ENCODE assay signal across 22 cellular contexts in genomic region chr5:178141550-178141949, GRCh38. TPM values are rescaled to one million over a fixed set of nuclear protein-coding genes. Genes with fewer than 3 reads are reported as not detected.
DNase-seq lines count a peak whose midpoint lies in the region; ATAC-seq and TF ChIP-seq lines count a peak whose summit lies in the region.
"Had no signal": no experiment of that assay in that cellular context is flagged by ENCODE, and none has a peak within 500 bp of the region (broad histone marks: within the 10 kb centered on the region; RNA-seq: fewer than 3 reads in every experiment).

No MANE protein-coding gene starts in this region.

- ATAC-seq in WTC11: no peak
- no peak for ATAC-seq in activated CD4-positive, CD25-positive, alpha-beta regulatory T cell treated with anti-CD3 and anti-CD28 coated beads, Interleukin-2, amount 50 U/mL, for 24 hours

- peak overlapping the region; percentile 9 for H3K27ac Mint-ChIP-seq in activated T-cell treated with anti-CD3 and anti-CD28 coated beads, Interleukin-2, amount 50 U/mL, for 24 hours
- H3K27ac Mint-ChIP-seq in WTC11 (peak overlapping the region; percentile 21; the same call in 1 of the 2 replicates), endothelial cell (ENCODE audit: unreplicated experiment) (no peak overlapping the region)
- H3K27ac Mint-ChIP-seq: CD4-positive, alpha-beta T cell had no signal

- POLR2A ChIA-PET in OCI-LY7 (lab: Charles Lee): no interaction called here
- POLR2A ChIA-PET in WTC11 (lab: Charles Lee): no interaction called here

- H3K36me3 ChIP-seq in OCI-LY7 (ENCODE audit: insufficient read depth, low read length): peaks cover 93% of the 10 kb centered on the region

- no peak overlapping the region for H3K27ac ChIP-seq in OCI-LY7 (ENCODE audit: low read depth, low read length, poor library complexity, severe bottlenecking)
- H3K27ac ChIP-seq: 22Rv1; BLaER1 treated with 17β-estradiol and CSF1 and Interleukin-3, amounts not matched to agents 10 nM and 100 nM; GM23248 had no signal

- no peaks in the 10 kb centered on the region for H3K4me1 ChIP-seq in OCI-LY7 (ENCODE audit: insufficient read depth, low read length, poor library complexity, severe bottlenecking)
- H3K4me1 ChIP-seq: BE2C; BLaER1 treated with 17β-estradiol and CSF1 and Interleukin-3, amounts not matched to agents 10 nM and 100 nM; HAP-1 had no signal

- H2AFZ ChIP-seq in OCI-LY7 (ENCODE audit: low read length): no peak overlapping the region
- H2AFZ ChIP-seq: GM23248 had no signal

- no peaks in the 10 kb centered on the region for H3K9me3 Mint-ChIP-seq in activated T-cell treated with anti-CD3 and anti-CD28 coated beads, Interleukin-2, amount 50 U/mL, for 24 hours
- no peaks in the 10 kb centered on the region for H3K9me3 Mint-ChIP-seq in WTC11
- no peaks in the 10 kb centered on the region for H3K9me3 Mint-ChIP-seq in endothelial cell (ENCODE audit: unreplicated experiment)
- H3K9me3 Mint-ChIP-seq: CD14-positive monocyte; CD4-positive, alpha-beta T cell; CD8-positive, alpha-beta memory T cell had no signal

- H4K20me1 ChIP-seq in OCI-LY7 (ENCODE audit: insufficient read depth, low read length): no peaks in the 10 kb centered on the region

- H3K4me3 Mint-ChIP-seq in activated T-cell treated with anti-CD3 and anti-CD28 coated beads, Interleukin-2, amount 50 U/mL, for 24 hours: no peak overlapping the region
- no peak overlapping the region for H3K4me3 Mint-ChIP-seq in WTC11
- H3K4me3 Mint-ChIP-seq in endothelial cell (ENCODE audit: unreplicated experiment): peak overlapping the region; percentile 12
- H3K4me3 Mint-ChIP-seq: CD14-positive monocyte; CD4-positive, alpha-beta T cell; CD8-positive, alpha-beta memory T cell had no signal

- DNase-seq in activated T-cell treated with anti-CD3 and anti-CD28 coated beads, Interleukin-2, amount 50 U/mL, for 24 hours: no peak
- no peak for DNase-seq in activated T-cell treated with anti-CD3 and anti-CD28 coated beads, Interleukin-2, amount 50 U/mL, for 48 hours
- no peak for DNase-seq in OCI-LY7 (ENCODE audit: low spot score)
- no peak for DNase-seq in WTC11 (ENCODE audit: low spot score)
- no peak for DNase-seq in endothelial cell (ENCODE audit: low spot score)
- DNase-seq in OCI-M2 (lab: John Stamatoyannopoulos, UW; ENCODE audit: unreplicated experiment): no peak
- no peak for DNase-seq in ureter (ENCODE audit: low spot score)
- DNase-seq: ACHN; AML-193; BE2C; CD4-positive, alpha-beta T cell; CD8-positive, alpha-beta memory T cell; DMS 273 treated with DMSO at 0.1 percent for 48 hours; DMS79; EL; GDM1; GM23248 had no signal

- no peaks in the 10 kb centered on the region for H3K79me2 ChIP-seq in OCI-LY7 (ENCODE audit: insufficient read depth, low read depth, low read length)

- H3K4me3 ChIP-seq in OCI-LY7 (ENCODE audit: low read depth, low read length, poor library complexity, severe bottlenecking): no peak overlapping the region
- H3K4me3 ChIP-seq: BLaER1 treated with 17β-estradiol and CSF1 and Interleukin-3, amounts not matched to agents 10 nM and 100 nM; GM23248; HAP-1 had no signal

- no peaks in the 10 kb centered on the region for H3K27me3 Mint-ChIP-seq in activated T-cell treated with anti-CD3 and anti-CD28 coated beads, Interleukin-2, amount 50 U/mL, for 24 hours
- H3K27me3 Mint-ChIP-seq in WTC11 (ENCODE audit: low read depth) (no peaks in the 10 kb centered on the region), endothelial cell (ENCODE audit: unreplicated experiment) (peaks cover 21% of the 10 kb centered on the region)
- H3K27me3 Mint-ChIP-seq: CD4-positive, alpha-beta T cell had no signal

- CTCF ChIA-PET in OCI-LY7 (lab: Charles Lee; ENCODE audit: unreplicated experiment): no interaction called here
- CTCF ChIA-PET in WTC11 (lab: Charles Lee): interaction anchor here (1.3 to 7.5 kb wide), 2 partner anchors 21 to 66 kb away, joined by 4 to 111 read pairs; no protein-coding TSS in a partner anchor

- TF ChIP-seq CTCF in OCI-LY7 (conservative IDR thresholded peaks at IDR 0.05; ENCODE audit: low read length) (no peak), WTC11 (IDR thresholded peaks at IDR 0.05) (no peak), endothelial cell (IDR thresholded peaks at IDR 0.05; ENCODE audit: unreplicated experiment) (no peak)

- intact Hi-C loops in OCI-LY7 (cut with micrococcal nuclease; ENCODE audit: unreplicated experiment): no loop called here

- no peaks in the 10 kb centered on the region for H3K9me2 ChIP-seq in OCI-LY7 (ENCODE audit: insufficient read depth, low read length)

- TSS peak; percentile 25 for BruUV-seq in OCI-LY7 (replicated peaks; lab: Mats Ljungman, UMichigan)

- no peak overlapping the region for H3K4me2 ChIP-seq in OCI-LY7 (ENCODE audit: low read length)
- H3K4me2 ChIP-seq: BLaER1 treated with 17β-estradiol and CSF1 and Interleukin-3, amounts not matched to agents 10 nM and 100 nM had no signal

- peaks cover 91% of the 10 kb centered on the region for H3K36me3 Mint-ChIP-seq in activated T-cell treated with anti-CD3 and anti-CD28 coated beads, Interleukin-2, amount 50 U/mL, for 24 hours (ENCODE audit: low read depth)
- peaks cover 67% of the 10 kb centered on the region for H3K36me3 Mint-ChIP-seq in WTC11
- H3K36me3 Mint-ChIP-seq in endothelial cell (ENCODE audit: low read depth, unreplicated experiment): peaks cover 39% of the 10 kb centered on the region

- no peaks in the 10 kb centered on the region for H3K9me3 ChIP-seq in OCI-LY7 (ENCODE audit: low read length)
- H3K9me3 ChIP-seq: BE2C; BLaER1 treated with 17β-estradiol and CSF1 and Interleukin-3, amounts not matched to agents 10 nM and 100 nM; HAP-1 had no signal

- peaks cover 12% of the 10 kb centered on the region for H3K4me1 Mint-ChIP-seq in activated T-cell treated with anti-CD3 and anti-CD28 coated beads, Interleukin-2, amount 50 U/mL, for 24 hours (ENCODE audit: low read depth)
- peaks cover 5% of the 10 kb centered on the region for H3K4me1 Mint-ChIP-seq in WTC11
- no peaks in the 10 kb centered on the region for H3K4me1 Mint-ChIP-seq in endothelial cell (ENCODE audit: unreplicated experiment)
- H3K4me1 Mint-ChIP-seq: CD14-positive monocyte had no signal

TF ChIP-seq in WTC11, 78 proteins besides CTCF, POLR2A, EP300 and RAD21 (continues in another document):
- TF ChIP-seq ZSCAN18 (CRISPR knock-in tag; IDR thresholded peaks at IDR 0.05): no peak
- TF ChIP-seq TEAD1 (CRISPR knock-in tag; IDR thresholded peaks at IDR 0.05): no peak
- TF ChIP-seq ZNF121 (CRISPR knock-in tag; IDR thresholded peaks at IDR 0.05): no peak
- TF ChIP-seq ZNF425 (CRISPR knock-in tag; conservative IDR thresholded peaks at IDR 0.05): no peak
- TF ChIP-seq RELA (CRISPR knock-in tag; IDR thresholded peaks at IDR 0.05; ENCODE audit: borderline replicate concordance): no peak
- TF ChIP-seq IRF1 (CRISPR knock-in tag; IDR thresholded peaks at IDR 0.05): no peak

RNA-seq across cellular contexts. Expression of gene RMND5B, which starts 10.7 kb away (rescaled TPM):
- total RNA-seq in OCI-LY7 (2014; rRNA removed; shearing (Covaris generic)): 54.2 and 68.3 TPM in 2 replicates
- total RNA-seq in OCI-LY7 (2022): 63.2 and 63.7 TPM in 2 replicates
- 86.1 to 93.3 TPM (median 92.5 TPM) in 3 replicates for total RNA-seq in WTC11 (2021)
- total RNA-seq in endothelial cell (ENCODE audit: unreplicated experiment): 70.4 TPM
- total RNA-seq in ureter: 43.7 TPM

RNA-seq across cellular contexts. Expression of gene NHP2, which starts 12.1 kb away (rescaled TPM):
- 309 and 344 TPM in 2 replicates for total RNA-seq in OCI-LY7 (2014; rRNA removed; shearing (Covaris generic))
- 183 and 216 TPM in 2 replicates for total RNA-seq in OCI-LY7 (2022)
- 263 to 269 TPM (median 264 TPM) in 3 replicates for total RNA-seq in WTC11 (2021)
- total RNA-seq in endothelial cell (ENCODE audit: unreplicated experiment): 84.7 TPM
- total RNA-seq in ureter: 183 TPM

RNA-seq across cellular contexts. Expression of gene N4BP3, which starts 28.2 kb away (rescaled TPM):
- total RNA-seq in OCI-LY7 (2014; rRNA removed; shearing (Covaris generic)): 23.7 and 28.3 TPM in 2 replicates
- total RNA-seq in OCI-LY7 (2022): 22.3 and 26.1 TPM in 2 replicates
- total RNA-seq in WTC11 (2021): 40.3 to 46.2 TPM (median 41.6 TPM) in 3 replicates
- total RNA-seq in endothelial cell (ENCODE audit: unreplicated experiment): 107 TPM
- total RNA-seq in ureter: 3.3 TPM

RNA-seq across cellular contexts. Expression of gene GMCL2, which starts 45.6 kb away (rescaled TPM):
- not detected in 2 replicates for total RNA-seq in OCI-LY7 (2014; rRNA removed; shearing (Covaris generic))
- not detected in 2 replicates for total RNA-seq in OCI-LY7 (2022)
- not detected in 3 replicates for total RNA-seq in WTC11 (2021)
- total RNA-seq in endothelial cell (ENCODE audit: unreplicated experiment): not detected
- total RNA-seq in ureter: not detected
- total RNA-seq: CD4-positive, alpha-beta T cell; CD8-positive, alpha-beta memory T cell; GM23248 had no signal
